In the genomic region with DNA sequence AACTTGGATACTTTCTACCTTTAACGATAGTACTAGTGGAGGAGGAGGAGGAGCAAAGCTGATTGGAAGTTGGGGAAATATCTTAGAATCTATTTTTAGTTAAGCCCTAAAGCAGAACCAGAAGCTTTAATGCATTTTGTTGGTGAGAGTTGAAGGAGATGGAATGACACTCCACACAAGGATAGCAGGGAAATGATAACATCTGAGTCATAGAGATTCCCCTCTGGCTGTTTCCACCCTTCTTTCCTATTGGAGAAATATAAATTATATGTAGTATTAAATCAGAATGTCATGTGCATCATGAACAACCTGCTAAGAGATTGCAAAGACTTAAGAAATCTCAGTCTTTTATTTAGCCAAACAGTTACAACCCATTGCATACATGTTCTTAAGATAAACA, we compare ENCODE assay signal across 29 cellular contexts.
"Had no signal": no experiment of that assay in that cellular context is flagged by ENCODE, and none has a peak within 500 bp of the region (broad histone marks: within the 10 kb centered on the region; RNA-seq: fewer than 3 reads in every experiment).

No MANE protein-coding gene starts in this region.

- H3K27me3 ChIP-seq: left lung, neural progenitor cell, neutrophil, ovary, right atrium auricular region, right lobe of liver, stomach, testis, thyroid gland, transverse colon, upper lobe of left lung had no signal

- H3K9ac ChIP-seq: neural progenitor cell had no signal

- H3K4me3 ChIP-seq: left lung, lower lobe of right lung, neural progenitor cell, ovary, right atrium auricular region, right lobe of liver, smooth muscle cell, stomach, testis, thyroid gland, transverse colon, upper lobe of left lung had no signal

- H3K27ac ChIP-seq: left lung, lower lobe of right lung, neural progenitor cell, neutrophil, ovary, right atrium auricular region, right lobe of liver, stomach, testis, thyroid gland, transverse colon, upper lobe of left lung had no signal

- H3K4me3 Mint-ChIP-seq: immature natural killer cell; naive thymus-derived CD8-positive, alpha-beta T cell; nephron progenitor cell; neural progenitor cell; stimulated activated memory B cell treated with anti-CD40 and anti-IgM and Interleukin-4, amounts not matched to agents 10 μg/mL and 1 μg/mL and 100 μg/mL, for 72 hours had no signal

- H3K4me1 Mint-ChIP-seq: immature natural killer cell; naive thymus-derived CD8-positive, alpha-beta T cell; nephron progenitor cell; neural progenitor cell; stimulated activated memory B cell treated with anti-CD40 and anti-IgM and Interleukin-4, amounts not matched to agents 10 μg/mL and 1 μg/mL and 100 μg/mL, for 72 hours had no signal

- H3K27ac Mint-ChIP-seq: immature natural killer cell; naive thymus-derived CD8-positive, alpha-beta T cell; nephron progenitor cell; neural progenitor cell; progenitor cell of endocrine pancreas; stimulated activated memory B cell treated with anti-CD40 and anti-IgM and Interleukin-4, amounts not matched to agents 10 μg/mL and 1 μg/mL and 100 μg/mL, for 72 hours had no signal

- H3K36me3 Mint-ChIP-seq: immature natural killer cell; naive thymus-derived CD8-positive, alpha-beta T cell; stimulated activated memory B cell treated with anti-CD40 and anti-IgM and Interleukin-4, amounts not matched to agents 10 μg/mL and 1 μg/mL and 100 μg/mL, for 72 hours had no signal

- H3K4me2 ChIP-seq: neural progenitor cell, smooth muscle cell had no signal

- DNase-seq: hypothalamus; immature natural killer cell; kidney; left colon; left lung; lower lobe of right lung; mammary epithelial cell; mesenchymal stem cell; naive thymus-derived CD8-positive, alpha-beta T cell; nephron progenitor cell; occipital lobe; ovary; right lobe of liver; stimulated activated CD4-positive, alpha-beta T cell treated with anti-CD3 and anti-CD28 coated beads, Interleukin-1b, Interleukin-23, amount 100 ng/mL, for 48 hours; stimulated activated CD4-positive, alpha-beta T cell treated with anti-CD3 and anti-CD28 coated beads, Interleukin-2, amount 100 ng/mL, for 48 hours; stimulated activated CD4-positive, alpha-beta T cell treated with anti-CD3 and anti-CD28 coated beads, Interleukin-4, amount 100 ng/mL, for 4 hours; stimulated activated CD8-positive, alpha-beta memory T cell treated with anti-CD3 and anti-CD28 coated beads, Interleukin-4, amount 100 ng/mL, for 48 hours; stimulated activated naive CD8-positive, alpha-beta T cell treated with anti-CD3 and anti-CD28 coated beads, Interleukin-15, Interleukin-2, amounts not matched to agents 100 U/mL and 50 U/mL, for 24 hours; stomach; testis; thyroid gland; transverse colon; upper lobe of left lung had no signal

- H3K9me3 Mint-ChIP-seq: neural progenitor cell; stimulated activated memory B cell treated with anti-CD40 and anti-IgM and Interleukin-4, amounts not matched to agents 10 μg/mL and 1 μg/mL and 100 μg/mL, for 72 hours had no signal

- ATAC-seq: left colon; left lung; lower lobe of right lung; naive thymus-derived CD8-positive, alpha-beta T cell; right lobe of liver; stimulated activated memory B cell treated with anti-CD40 and anti-IgM and Interleukin-4, amounts not matched to agents 10 μg/mL and 1 μg/mL and 100 μg/mL, for 72 hours; stimulated activated naive CD8-positive, alpha-beta T cell treated with anti-CD3 and anti-CD28 coated beads, Interleukin-15, Interleukin-2, amounts not matched to agents 100 U/mL and 50 U/mL, for 24 hours had no signal

- H3K36me3 ChIP-seq: left lung, lower lobe of right lung, neural progenitor cell, neutrophil, ovary, right atrium auricular region, right lobe of liver, stomach, thyroid gland, transverse colon, upper lobe of left lung had no signal

- H3K27me3 Mint-ChIP-seq: naive thymus-derived CD8-positive, alpha-beta T cell; stimulated activated memory B cell treated with anti-CD40 and anti-IgM and Interleukin-4, amounts not matched to agents 10 μg/mL and 1 μg/mL and 100 μg/mL, for 72 hours had no signal

- H2AFZ ChIP-seq: neural progenitor cell had no signal

- H3K4me1 ChIP-seq: left lung, lower lobe of right lung, neural progenitor cell, right atrium auricular region, right lobe of liver, stomach, testis, thyroid gland, transverse colon, upper lobe of left lung had no signal

- H3K9me3 ChIP-seq: left lung, lower lobe of right lung, neutrophil, ovary, right atrium auricular region, right lobe of liver, testis, thyroid gland, transverse colon, upper lobe of left lung had no signal
